Comparison of ENCODE assay signal across 8 cellular contexts in the genomic region with DNA sequence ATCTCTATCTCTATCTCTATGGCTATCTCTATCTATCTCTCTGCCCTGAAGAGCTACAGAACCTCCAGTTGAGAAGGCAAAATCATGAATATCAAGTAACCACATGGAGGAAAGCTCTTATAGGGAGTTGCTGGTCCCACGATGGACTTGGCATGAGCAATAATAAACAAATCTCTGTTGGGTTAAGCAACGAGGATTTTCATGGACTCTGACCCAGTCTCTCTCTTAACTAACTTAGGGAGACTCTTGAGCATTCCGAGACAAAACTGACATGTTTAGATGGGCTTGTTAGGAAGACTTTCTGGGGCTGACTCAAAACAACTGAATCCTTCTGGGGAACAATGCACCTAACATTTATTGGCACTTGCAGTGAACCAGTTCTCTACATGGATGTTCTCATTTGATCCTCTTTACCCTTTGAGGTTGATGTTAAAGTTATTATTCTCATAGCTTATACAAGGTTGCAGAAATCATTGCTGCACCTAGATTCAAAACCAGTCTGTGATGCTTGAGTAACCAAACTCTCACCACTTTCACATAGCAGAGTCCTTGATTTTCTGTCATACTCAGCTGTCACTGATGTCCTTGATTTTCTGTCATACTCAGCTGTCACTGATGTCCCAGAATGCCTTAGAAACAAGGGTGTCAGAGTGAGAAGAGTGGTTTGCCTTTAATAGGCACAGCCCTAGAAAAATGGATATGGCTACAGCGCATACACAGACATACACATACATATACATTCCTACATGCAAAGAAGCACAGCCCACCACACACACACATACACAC.
"Had no signal": no experiment of that assay in that cellular context is flagged by ENCODE, and none has a peak within 500 bp of the region (broad histone marks: within the 10 kb centered on the region; RNA-seq: fewer than 3 reads in every experiment).

No MANE protein-coding gene starts in this region.

- H3K27ac ChIP-seq: GM23248, HL-60 had no signal

- H2AFZ ChIP-seq: GM23248 had no signal

- H3K9me3 ChIP-seq: HAP-1 had no signal

- H3K4me3 ChIP-seq: GM23248, HAP-1 had no signal

- ATAC-seq: HCT116 had no signal

- H3K36me3 ChIP-seq: HAP-1 had no signal

- DNase-seq: GM23248, GOT3, H7, HFFc6, KBM-7 had no signal

- H3K4me1 ChIP-seq: HAP-1 had no signal

- H3K9ac ChIP-seq: GM23248 had no signal
